1 cellular context compared by ENCODE assay signal in the genomic region with DNA sequence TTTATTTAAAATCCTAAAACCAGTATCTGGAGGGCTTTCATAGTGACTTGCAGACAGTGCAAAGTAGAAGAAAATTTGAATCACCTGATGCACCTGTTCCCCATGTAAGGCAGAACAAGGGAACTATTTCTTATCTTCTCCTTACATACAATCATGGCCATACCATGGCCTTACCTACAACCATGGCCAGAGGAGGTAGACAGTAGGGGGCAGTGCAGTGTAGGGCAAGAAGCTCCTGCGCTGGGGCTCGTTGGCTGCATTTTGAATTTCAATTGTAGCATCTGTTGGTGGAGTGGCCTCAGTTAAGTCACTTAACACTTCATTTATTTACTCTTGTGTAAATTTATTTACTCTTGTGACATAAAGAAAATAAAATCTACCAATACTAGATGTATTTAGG.
TF ChIP-seq lines count a peak whose summit lies in the region.

No MANE protein-coding gene starts in this region.

TF ChIP-seq in SK-N-SH treated with all-trans-retinoic acid at 6 μM for 48 hours, 23 proteins besides CTCF, POLR2A, EP300 and RAD21 (continued from another document):
- TF ChIP-seq, protein P1, sequence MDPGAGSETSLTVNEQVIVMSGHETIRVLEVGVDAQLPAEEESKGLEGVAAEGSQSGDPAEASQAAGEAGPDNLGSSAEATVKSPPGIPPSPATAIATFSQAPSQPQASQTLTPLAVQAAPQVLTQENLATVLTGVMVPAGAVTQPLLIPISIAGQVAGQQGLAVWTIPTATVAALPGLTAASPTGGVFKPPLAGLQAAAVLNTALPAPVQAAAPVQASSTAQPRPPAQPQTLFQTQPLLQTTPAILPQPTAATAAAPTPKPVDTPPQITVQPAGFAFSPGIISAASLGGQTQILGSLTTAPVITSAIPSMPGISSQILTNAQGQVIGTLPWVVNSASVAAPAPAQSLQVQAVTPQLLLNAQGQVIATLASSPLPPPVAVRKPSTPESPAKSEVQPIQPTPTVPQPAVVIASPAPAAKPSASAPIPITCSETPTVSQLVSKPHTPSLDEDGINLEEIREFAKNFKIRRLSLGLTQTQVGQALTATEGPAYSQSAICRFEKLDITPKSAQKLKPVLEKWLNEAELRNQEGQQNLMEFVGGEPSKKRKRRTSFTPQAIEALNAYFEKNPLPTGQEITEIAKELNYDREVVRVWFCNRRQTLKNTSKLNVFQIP (CRISPR knock-in tag; IDR thresholded peaks at IDR 0.05; ENCODE audit: borderline replicate concordance, low read depth): no peak
